Comparison of ENCODE assay signal across 1 cellular context in the genomic region with DNA sequence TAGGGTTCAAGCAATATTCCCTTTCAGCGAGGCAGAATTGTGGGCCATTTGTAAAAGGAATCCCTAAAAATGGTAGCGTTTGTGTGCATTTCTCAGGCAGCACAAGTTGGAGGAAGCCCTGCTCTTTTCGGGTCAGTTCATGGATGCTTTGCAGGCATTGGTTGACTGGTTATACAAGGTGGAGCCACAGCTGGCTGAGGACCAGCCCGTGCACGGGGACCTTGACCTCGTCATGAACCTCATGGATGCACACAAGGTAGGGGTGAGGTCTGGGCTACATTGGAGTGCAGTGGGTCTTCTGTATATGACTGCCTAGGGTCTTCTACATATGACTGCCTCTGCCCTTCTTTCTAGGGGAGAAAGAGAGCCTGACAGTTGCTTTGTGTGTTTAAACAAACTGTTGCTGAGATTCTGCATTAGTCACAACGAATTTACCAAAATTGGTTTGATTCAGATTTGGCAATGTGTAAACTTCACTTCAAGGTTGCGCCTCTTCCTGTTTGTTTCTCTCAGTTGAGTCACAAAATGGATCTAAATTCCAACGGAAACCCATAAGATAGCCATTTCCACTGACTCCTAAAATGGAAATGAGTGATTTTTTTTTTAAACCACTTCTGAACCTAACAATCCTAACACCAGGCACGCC.
TF ChIP-seq lines count a peak whose summit lies in the region.

No MANE protein-coding gene starts in this region.

TF ChIP-seq in HepG2, 621 proteins besides CTCF, POLR2A, EP300 and RAD21:
- TF ChIP-seq ZSCAN25 (CRISPR knock-in tag; IDR thresholded peaks at IDR 0.05) (0 out of 2 replicates have a peak, but pooled peaks have one; percentile 31), RARA (CRISPR knock-in tag; IDR thresholded peaks at IDR 0.05) (peak; percentile 85), RXRA (CRISPR knock-in tag; IDR thresholded peaks at IDR 0.05) (peak; percentile 41; the same call in 1 of the 2 replicates), MAFF (IDR thresholded peaks at IDR 0.05; ENCODE audit: low read depth, low read length) (no peak)
- TF ChIP-seq, protein P1, sequence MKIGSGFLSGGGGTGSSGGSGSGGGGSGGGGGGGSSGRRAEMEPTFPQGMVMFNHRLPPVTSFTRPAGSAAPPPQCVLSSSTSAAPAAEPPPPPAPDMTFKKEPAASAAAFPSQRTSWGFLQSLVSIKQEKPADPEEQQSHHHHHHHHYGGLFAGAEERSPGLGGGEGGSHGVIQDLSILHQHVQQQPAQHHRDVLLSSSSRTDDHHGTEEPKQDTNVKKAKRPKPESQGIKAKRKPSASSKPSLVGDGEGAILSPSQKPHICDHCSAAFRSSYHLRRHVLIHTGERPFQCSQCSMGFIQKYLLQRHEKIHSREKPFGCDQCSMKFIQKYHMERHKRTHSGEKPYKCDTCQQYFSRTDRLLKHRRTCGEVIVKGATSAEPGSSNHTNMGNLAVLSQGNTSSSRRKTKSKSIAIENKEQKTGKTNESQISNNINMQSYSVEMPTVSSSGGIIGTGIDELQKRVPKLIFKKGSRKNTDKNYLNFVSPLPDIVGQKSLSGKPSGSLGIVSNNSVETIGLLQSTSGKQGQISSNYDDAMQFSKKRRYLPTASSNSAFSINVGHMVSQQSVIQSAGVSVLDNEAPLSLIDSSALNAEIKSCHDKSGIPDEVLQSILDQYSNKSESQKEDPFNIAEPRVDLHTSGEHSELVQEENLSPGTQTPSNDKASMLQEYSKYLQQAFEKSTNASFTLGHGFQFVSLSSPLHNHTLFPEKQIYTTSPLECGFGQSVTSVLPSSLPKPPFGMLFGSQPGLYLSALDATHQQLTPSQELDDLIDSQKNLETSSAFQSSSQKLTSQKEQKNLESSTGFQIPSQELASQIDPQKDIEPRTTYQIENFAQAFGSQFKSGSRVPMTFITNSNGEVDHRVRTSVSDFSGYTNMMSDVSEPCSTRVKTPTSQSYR (CRISPR knock-in tag; IDR thresholded peaks at IDR 0.05; ENCODE audit: borderline replicate concordance) = no peak
- TF ChIP-seq, protein P2, sequence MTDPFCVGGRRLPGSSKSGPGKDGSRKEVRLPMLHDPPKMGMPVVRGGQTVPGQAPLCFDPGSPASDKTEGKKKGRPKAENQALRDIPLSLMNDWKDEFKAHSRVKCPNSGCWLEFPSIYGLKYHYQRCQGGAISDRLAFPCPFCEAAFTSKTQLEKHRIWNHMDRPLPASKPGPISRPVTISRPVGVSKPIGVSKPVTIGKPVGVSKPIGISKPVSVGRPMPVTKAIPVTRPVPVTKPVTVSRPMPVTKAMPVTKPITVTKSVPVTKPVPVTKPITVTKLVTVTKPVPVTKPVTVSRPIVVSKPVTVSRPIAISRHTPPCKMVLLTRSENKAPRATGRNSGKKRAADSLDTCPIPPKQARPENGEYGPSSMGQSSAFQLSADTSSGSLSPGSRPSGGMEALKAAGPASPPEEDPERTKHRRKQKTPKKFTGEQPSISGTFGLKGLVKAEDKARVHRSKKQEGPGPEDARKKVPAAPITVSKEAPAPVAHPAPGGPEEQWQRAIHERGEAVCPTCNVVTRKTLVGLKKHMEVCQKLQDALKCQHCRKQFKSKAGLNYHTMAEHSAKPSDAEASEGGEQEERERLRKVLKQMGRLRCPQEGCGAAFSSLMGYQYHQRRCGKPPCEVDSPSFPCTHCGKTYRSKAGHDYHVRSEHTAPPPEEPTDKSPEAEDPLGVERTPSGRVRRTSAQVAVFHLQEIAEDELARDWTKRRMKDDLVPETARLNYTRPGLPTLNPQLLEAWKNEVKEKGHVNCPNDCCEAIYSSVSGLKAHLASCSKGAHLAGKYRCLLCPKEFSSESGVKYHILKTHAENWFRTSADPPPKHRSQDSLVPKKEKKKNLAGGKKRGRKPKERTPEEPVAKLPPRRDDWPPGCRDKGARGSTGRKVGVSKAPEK (CRISPR knock-in tag; IDR thresholded peaks at IDR 0.05; ENCODE audit: borderline replicate concordance) = no peak
TF ChIP-seq in HepG2: peak in this region for 3.
